Comparison of ENCODE assay signal across 8 cellular contexts in the genomic region with DNA sequence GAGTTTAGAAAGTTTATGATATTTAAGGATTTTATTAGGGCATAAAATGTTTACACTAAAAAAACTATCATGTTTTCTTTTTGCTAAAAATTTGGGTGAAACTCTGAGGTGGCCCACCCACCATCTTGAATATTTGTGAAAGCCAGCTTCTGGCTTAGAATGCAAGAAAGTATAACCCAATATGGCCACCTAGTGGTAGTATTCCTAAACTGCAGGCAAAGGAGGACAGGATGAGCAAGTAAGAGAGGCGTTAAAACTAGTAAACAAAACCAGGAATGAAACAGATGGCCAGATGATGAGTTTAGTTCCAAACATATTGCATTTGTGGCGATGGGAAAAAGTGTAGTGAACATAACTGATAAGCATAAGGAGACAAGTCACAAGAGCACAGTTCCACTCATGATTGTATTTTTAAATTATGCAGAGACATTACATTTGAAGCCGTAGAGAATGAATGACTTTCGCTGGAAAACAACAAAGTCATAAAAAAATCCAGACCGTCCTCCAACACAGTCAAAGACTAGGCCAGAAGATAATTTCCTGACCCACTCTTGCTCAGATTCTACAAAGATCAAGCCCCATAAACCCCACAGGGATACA.
DNase-seq lines count a peak whose midpoint lies in the region; ATAC-seq and TF ChIP-seq lines count a peak whose summit lies in the region.

No MANE protein-coding gene starts in this region.

- no peaks in the 10 kb centered on the region for H3K9me3 Mint-ChIP-seq in CD4-positive, alpha-beta T cell
- H3K9me3 Mint-ChIP-seq in activated T-cell treated with anti-CD3 and anti-CD28 coated beads, Interleukin-2, amount 50 U/mL, for 72 hours: peaks cover 0 to 3% of the 10 kb centered on the region in 2 donors
- H3K9me3 Mint-ChIP-seq in progenitor cell of endocrine pancreas (ENCODE audit: low read depth): peaks cover 8% of the 10 kb centered on the region

- TF ChIP-seq CTCF in CD4-positive, alpha-beta T cell (IDR thresholded peaks at IDR 0.05): peak; percentile 76
- peak; percentile 86 for TF ChIP-seq CTCF in progenitor cell of endocrine pancreas (IDR thresholded peaks at IDR 0.05; ENCODE audit: unreplicated experiment)

- no peaks in the 10 kb centered on the region for H3K27me3 Mint-ChIP-seq in CD4-positive, alpha-beta T cell
- H3K27me3 Mint-ChIP-seq in activated T-cell treated with anti-CD3 and anti-CD28 coated beads, Interleukin-2, amount 50 U/mL, for 72 hours (ENCODE audit: low read depth): no peaks in the 10 kb centered on the region
- no peaks in the 10 kb centered on the region for H3K27me3 Mint-ChIP-seq in progenitor cell of endocrine pancreas

- POLR2A ChIA-PET in CD4-positive, alpha-beta T cell (lab: Charles Lee): no interaction called here

- peaks cover 8% of the 10 kb centered on the region for H3K36me3 Mint-ChIP-seq in CD4-positive, alpha-beta T cell (ENCODE audit: low read depth)
- H3K36me3 Mint-ChIP-seq in activated T-cell treated with anti-CD3 and anti-CD28 coated beads, Interleukin-2, amount 50 U/mL, for 72 hours (ENCODE audit: insufficient read depth in 2 of 2): peaks cover 2 to 3% of the 10 kb centered on the region in 2 donors
- peaks cover 19% of the 10 kb centered on the region for H3K36me3 Mint-ChIP-seq in progenitor cell of endocrine pancreas (ENCODE audit: insufficient read depth)

- no peak overlapping the region for H3K4me3 Mint-ChIP-seq in CD4-positive, alpha-beta T cell
- no peak overlapping the region for H3K4me3 Mint-ChIP-seq in activated T-cell treated with anti-CD3 and anti-CD28 coated beads, Interleukin-2, amount 50 U/mL, for 72 hours
- no peak overlapping the region for H3K4me3 Mint-ChIP-seq in progenitor cell of endocrine pancreas (ENCODE audit: low read depth)

- CTCF ChIA-PET in CD4-positive, alpha-beta T cell (lab: Charles Lee): interaction anchor here (0.6 to 1.3 kb wide), 5 partner anchors 8 to 416 kb away, joined by 3 to 5 read pairs (median 3); no protein-coding TSS in a partner anchor

- H3K9me3 ChIP-seq in CD4-positive, alpha-beta T cell (ENCODE audit: control insufficient read depth, low read length): no peaks in the 10 kb centered on the region

- peak in 5 of 10 experiments; percentile 2 to 20 (median 15) for DNase-seq in CD4-positive, alpha-beta T cell
- DNase-seq in NCI-H748 (lab: John Stamatoyannopoulos, UW; ENCODE audit: unreplicated experiment) (peak; percentile 65), globus pallidus (ENCODE audit: low spot score) (peak; percentile 53), progenitor cell of endocrine pancreas (ENCODE audit: low spot score, unreplicated experiment) (peak; percentile 39)
- peak; percentile 42 to 70 for DNase-seq in activated T-cell treated with anti-CD3 and anti-CD28 coated beads, Interleukin-2, amount 50 U/mL, for 72 hours

- no peaks in the 10 kb centered on the region for H3K27me3 ChIP-seq in CD4-positive, alpha-beta T cell (ENCODE audit: control insufficient read depth, insufficient read depth, low read length)

- peak; percentile 73 for ATAC-seq in CD4-positive, alpha-beta T cell (ENCODE audit: poor library complexity)
- ATAC-seq in GM18519 (IDR thresholded peaks at IDR 0.05; ENCODE audit: low FRiP score, unreplicated experiment): peak; percentile 80
- peak; percentile 72 for ATAC-seq in HG03432 (IDR thresholded peaks at IDR 0.05; ENCODE audit: unreplicated experiment)
- peak; percentile 45 to 56 for ATAC-seq in activated T-cell treated with anti-CD3 and anti-CD28 coated beads, Interleukin-2, amount 50 U/mL, for 72 hours (replicated peaks in 1 of 2)
- no peak for ATAC-seq in HG03196 (IDR thresholded peaks at IDR 0.05; ENCODE audit: unreplicated experiment)

- intact Hi-C loops in CD4-positive, alpha-beta T cell (cut with DNase I, micrococcal nuclease): loop anchor here (1.0 to 5.0 kb wide), 4 partner anchors 57 to 206 kb away; no protein-coding TSS in a partner anchor

- no peak overlapping the region for H3K27ac Mint-ChIP-seq in CD4-positive, alpha-beta T cell
- H3K27ac Mint-ChIP-seq in activated T-cell treated with anti-CD3 and anti-CD28 coated beads, Interleukin-2, amount 50 U/mL, for 72 hours: no peak overlapping the region
- no peak overlapping the region for H3K27ac Mint-ChIP-seq in progenitor cell of endocrine pancreas

- no peak overlapping the region for H3K27ac ChIP-seq in CD4-positive, alpha-beta T cell (ENCODE audit: low read depth, low read length)

- H3K4me1 Mint-ChIP-seq in CD4-positive, alpha-beta T cell (ENCODE audit: low read depth): no peaks in the 10 kb centered on the region
- H3K4me1 Mint-ChIP-seq in activated T-cell treated with anti-CD3 and anti-CD28 coated beads, Interleukin-2, amount 50 U/mL, for 72 hours (ENCODE audit: low read depth): no peaks in the 10 kb centered on the region
- no peaks in the 10 kb centered on the region for H3K4me1 Mint-ChIP-seq in progenitor cell of endocrine pancreas (ENCODE audit: low read depth)
